In the genomic region with DNA sequence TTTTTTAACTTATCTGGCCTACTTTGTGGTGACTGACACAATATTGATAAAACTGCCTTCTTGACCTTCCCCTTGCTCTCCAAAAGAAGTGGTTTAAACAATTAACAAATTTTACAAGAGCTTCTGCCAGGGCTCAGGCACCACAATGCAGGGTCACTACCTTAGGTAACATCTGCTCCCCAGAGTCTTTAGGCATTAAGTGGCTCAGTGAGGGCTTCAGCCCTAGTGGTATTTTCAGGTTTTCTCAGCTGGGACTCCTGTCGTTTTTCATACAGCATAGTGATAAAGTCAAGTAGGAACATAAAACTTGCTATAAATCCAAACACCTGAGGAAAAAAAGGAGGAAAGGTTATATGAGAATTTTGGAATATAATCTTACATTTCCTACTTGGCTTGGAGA, we compare ENCODE assay signal across 31 cellular contexts. TPM values are rescaled to one million over a fixed set of nuclear protein-coding genes. Genes with fewer than 3 reads are reported as not detected.
DNase-seq lines count a peak whose midpoint lies in the region; ATAC-seq and TF ChIP-seq lines count a peak whose summit lies in the region.
"Had no signal": no experiment of that assay in that cellular context is flagged by ENCODE, and none has a peak within 500 bp of the region (broad histone marks: within the 10 kb centered on the region; RNA-seq: fewer than 3 reads in every experiment).

No MANE protein-coding gene starts in this region.

- no peak for ATAC-seq in GM19395 (IDR thresholded peaks at IDR 0.05; ENCODE audit: unreplicated experiment)

- 58 to 70% methylated on average over 1 of the region's 1 CpG for WGBS in tibial nerve, 2 donors

- TF ChIP-seq CTCF in HL-60 (IDR thresholded peaks at IDR 0.05; ENCODE audit: insufficient read depth, low read length) (no peak), OCI-LY3 (IDR thresholded peaks at IDR 0.05; ENCODE audit: low read depth, low read length) (no peak), endothelial cell (IDR thresholded peaks at IDR 0.05; ENCODE audit: unreplicated experiment) (no peak), tibial nerve (IDR thresholded peaks at IDR 0.05) (no peak)

- TF ChIP-seq POLR2A in tibial nerve (IDR thresholded peaks at IDR 0.05) = no peak

- no peak for TF ChIP-seq EP300 in tibial nerve (IDR thresholded peaks at IDR 0.05)

- H3K4me1 ChIP-seq in OCI-LY3 (ENCODE audit: low read length) (peaks cover 15% of the 10 kb centered on the region), tibial nerve (peaks cover 0 to 40% (median 0%) of the 10 kb centered on the region in 4 donors)
- H3K4me1 ChIP-seq: breast epithelium, Peyer's patch had no signal

- no peaks in the 10 kb centered on the region for H3K27me3 Mint-ChIP-seq in endothelial cell (ENCODE audit: unreplicated experiment)
- H3K27me3 Mint-ChIP-seq: activated CD4-positive, alpha-beta T cell treated with anti-CD3 and anti-CD28 coated beads, Interleukin-2, amount 10 ng/mL, durations not matched to agents 7 days and 5 days; activated naive CD8-positive, alpha-beta T cell; stimulated activated naive CD8-positive, alpha-beta T cell treated with anti-CD3 and anti-CD28 coated beads, Interleukin-15, Interleukin-2, amounts not matched to agents 100 ng/mL and 50 ng/mL, for 24 hours had no signal

- peaks cover 21% of the 10 kb centered on the region for H3K36me3 ChIP-seq in OCI-LY3 (replicated peaks; ENCODE audit: low read depth, low read length)
- H3K36me3 ChIP-seq in tibial nerve = peaks cover 0 to 43% (median 0%) of the 10 kb centered on the region in 3 donors
- H3K36me3 ChIP-seq: breast epithelium, ovary had no signal

- peak overlapping the region; percentile 67 for H3K27ac ChIP-seq in HL-60 (replicated peaks)
- peak overlapping the region; percentile 51; the same call in 1 of the 2 replicates for H3K27ac ChIP-seq in OCI-LY3 (ENCODE audit: low read length)
- H3K27ac ChIP-seq in tibial nerve = peak overlapping the region in 3 of 4 donors; percentile 12 to 53 (median 46)
- H3K27ac ChIP-seq: breast epithelium, epithelial cell of prostate, hepatocyte, ovary had no signal

- H3K27me3 ChIP-seq in HL-60 (ENCODE audit: insufficient read depth, poor library complexity, severe bottlenecking) (no peaks in the 10 kb centered on the region), OCI-LY3 (ENCODE audit: low read depth, low read length) (no peaks in the 10 kb centered on the region), tibial nerve (no peaks in the 10 kb centered on the region)
- H3K27me3 ChIP-seq: BLaER1 treated with 17β-estradiol and CSF1 and Interleukin-3, amounts not matched to agents 10 nM and 100 nM; breast epithelium; hepatocyte; ovary; Peyer's patch had no signal

- H3K36me3 Mint-ChIP-seq in endothelial cell (ENCODE audit: low read depth, unreplicated experiment) = peaks cover 33% of the 10 kb centered on the region

- H3K4me3 ChIP-seq in HL-60 (replicated peaks; ENCODE audit: insufficient read depth, low read length) (no peak overlapping the region), OCI-LY3 (ENCODE audit: low read length) (peak overlapping the region; percentile 67; the same call in 1 of the 2 replicates), tibial nerve (no peak overlapping the region)
- H3K4me3 ChIP-seq: BLaER1 treated with 17β-estradiol and CSF1 and Interleukin-3, amounts not matched to agents 10 nM and 100 nM; breast epithelium; hepatocyte; lung; mucosa of descending colon; ovary; Peyer's patch had no signal

- H3K4me2 ChIP-seq in OCI-LY3 (ENCODE audit: low read length) = peak overlapping the region; percentile 80
- H3K4me2 ChIP-seq: hepatocyte had no signal

- no peaks in the 10 kb centered on the region for H3K9me3 Mint-ChIP-seq in endothelial cell (ENCODE audit: unreplicated experiment)
- H3K9me3 Mint-ChIP-seq: activated CD4-positive, alpha-beta T cell treated with anti-CD3 and anti-CD28 coated beads, Interleukin-2, amount 10 ng/mL, durations not matched to agents 7 days and 5 days; HFFc6; nephron; stimulated activated naive CD8-positive, alpha-beta T cell treated with anti-CD3 and anti-CD28 coated beads, Interleukin-15, Interleukin-2, amounts not matched to agents 100 ng/mL and 50 ng/mL, for 24 hours had no signal

- H3K27ac Mint-ChIP-seq in endothelial cell (ENCODE audit: unreplicated experiment) = peak overlapping the region; percentile 67
- H3K27ac Mint-ChIP-seq: activated CD4-positive, alpha-beta T cell treated with anti-CD3 and anti-CD28 coated beads, Interleukin-2, amount 10 ng/mL, durations not matched to agents 7 days and 5 days; activated naive CD8-positive, alpha-beta T cell; HFFc6; nephron had no signal

- no peaks in the 10 kb centered on the region for H3K79me2 ChIP-seq in OCI-LY3 (ENCODE audit: low read length)

- no peak overlapping the region for H3K9ac ChIP-seq in OCI-LY3 (ENCODE audit: low read length)

- no peak overlapping the region for H2AFZ ChIP-seq in OCI-LY3 (ENCODE audit: low read depth, low read length)
- H2AFZ ChIP-seq: hepatocyte had no signal

- H3K4me3 Mint-ChIP-seq in endothelial cell (ENCODE audit: unreplicated experiment) = no peak overlapping the region
- H3K4me3 Mint-ChIP-seq: activated CD4-positive, alpha-beta T cell treated with anti-CD3 and anti-CD28 coated beads, Interleukin-2, amount 10 ng/mL, durations not matched to agents 7 days and 5 days; activated naive CD8-positive, alpha-beta T cell; HFFc6; nephron; stimulated activated naive CD8-positive, alpha-beta T cell treated with anti-CD3 and anti-CD28 coated beads, Interleukin-15, Interleukin-2, amounts not matched to agents 100 ng/mL and 50 ng/mL, for 24 hours had no signal

- H4K20me1 ChIP-seq in OCI-LY3 (ENCODE audit: insufficient read depth, low read length) = no peaks in the 10 kb centered on the region

- H3K4me1 Mint-ChIP-seq in endothelial cell (ENCODE audit: unreplicated experiment) = peaks cover 6% of the 10 kb centered on the region

- no peaks in the 10 kb centered on the region for H3K9me3 ChIP-seq in OCI-LY3 (ENCODE audit: insufficient read depth, low read length)
- H3K9me3 ChIP-seq in tibial nerve = no peaks in the 10 kb centered on the region
- H3K9me3 ChIP-seq: breast epithelium, mucosa of descending colon, ovary, Peyer's patch had no signal

- DNase-seq in HL-60 (ENCODE audit: low read depth in 1 of 2, low spot score in 1 of 2) = no peak
- DNase-seq in endothelial cell (ENCODE audit: low spot score) = no peak
- no peak for DNase-seq in tibial nerve (ENCODE audit: low spot score in 2 of 2)
- no peak for DNase-seq in NCI-H1694 (lab: John Stamatoyannopoulos, UW)
- no peak for DNase-seq in NCI-H2081 (lab: John Stamatoyannopoulos, UW)
- DNase-seq: activated CD4-positive, alpha-beta T cell treated with anti-CD3 and anti-CD28 coated beads, Interleukin-2, amount 10 ng/mL, durations not matched to agents 7 days and 5 days; activated effector memory CD4-positive, alpha-beta T cell treated with anti-CD3 and anti-CD28 coated beads, Interleukin-2, amount 50 U/mL, for 16 hours; COR-L47; DMS79; effector CD4-positive, alpha-beta T cell; GDM1; GOT3; HFFc6; IMR-90; mucosa of descending colon; NCI-H1092; NCI-H187; NCI-H526; ovary; Peyer's patch; SHP77 treated with DMSO at 0.1 percent for 48 hours had no signal

RNA-seq across cellular contexts. Expression of gene CMTM6, which starts 18.9 kb away (rescaled TPM):
- total RNA-seq in endothelial cell (ENCODE audit: unreplicated experiment) = 59.9 TPM
- 10 to 100 TPM; 67.8 to 73.3 (median 70.6) TPM for total RNA-seq in tibial nerve
